In the genomic region with DNA sequence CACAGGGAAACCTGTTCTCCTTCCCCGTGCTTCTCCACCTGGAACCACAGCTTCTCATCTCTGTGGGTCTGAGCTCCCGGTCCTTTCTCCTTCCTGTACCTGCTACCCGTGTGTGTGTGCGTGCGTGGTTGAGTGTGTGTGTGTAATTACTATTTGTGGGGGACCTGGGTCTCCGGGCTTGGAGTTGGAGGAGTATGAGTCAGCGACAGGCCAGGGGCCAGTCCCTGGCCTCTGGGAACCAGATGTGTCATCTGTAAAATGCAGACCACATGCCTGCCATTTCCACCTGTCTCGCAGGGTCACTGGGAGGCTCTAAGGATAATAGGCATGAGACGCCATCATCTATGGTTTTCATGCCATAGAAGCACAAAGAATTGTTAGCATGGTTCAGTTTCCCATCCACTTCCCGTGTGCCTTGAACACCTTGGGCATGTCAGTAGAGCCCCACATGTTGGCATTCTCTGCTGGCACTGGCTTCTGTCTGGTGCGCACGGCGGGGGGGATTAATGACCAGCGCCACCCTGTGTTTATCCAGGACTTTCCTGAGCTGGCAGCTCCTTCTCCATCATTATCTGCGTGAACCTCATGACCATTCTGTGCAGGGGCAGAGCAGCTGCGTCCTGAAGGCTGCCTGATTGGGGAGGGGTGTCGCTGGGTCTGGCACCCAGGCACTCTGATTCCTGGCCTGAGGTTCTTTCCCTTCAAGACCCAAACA, we compare ENCODE assay signal across 1 cellular context.
TF ChIP-seq lines count a peak whose summit lies in the region.

No MANE protein-coding gene starts in this region.

TF ChIP-seq in endothelial cell of umbilical vein, 7 proteins besides CTCF, POLR2A, EP300 and RAD21:
- no peak for TF ChIP-seq JUN (IDR thresholded peaks at IDR 0.05; ENCODE audit: borderline replicate concordance, insufficient read depth, insufficient read length, low read depth)
- no peak for TF ChIP-seq POLR2AphosphoS5 (IDR thresholded peaks at IDR 0.05; ENCODE audit: insufficient read depth, low read depth, low read length)
- TF ChIP-seq, protein P1, sequence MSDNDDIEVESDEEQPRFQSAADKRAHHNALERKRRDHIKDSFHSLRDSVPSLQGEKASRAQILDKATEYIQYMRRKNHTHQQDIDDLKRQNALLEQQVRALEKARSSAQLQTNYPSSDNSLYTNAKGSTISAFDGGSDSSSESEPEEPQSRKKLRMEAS (IDR thresholded peaks at IDR 0.05; ENCODE audit: insufficient read depth, insufficient read length) = no peak
- no peak for TF ChIP-seq FOS (IDR thresholded peaks at IDR 0.05; ENCODE audit: borderline replicate concordance, insufficient read depth, low read length)
TF ChIP-seq in endothelial cell of umbilical vein: peak in this region for 0.
